22 cellular contexts compared by ENCODE assay signal in the genomic region with DNA sequence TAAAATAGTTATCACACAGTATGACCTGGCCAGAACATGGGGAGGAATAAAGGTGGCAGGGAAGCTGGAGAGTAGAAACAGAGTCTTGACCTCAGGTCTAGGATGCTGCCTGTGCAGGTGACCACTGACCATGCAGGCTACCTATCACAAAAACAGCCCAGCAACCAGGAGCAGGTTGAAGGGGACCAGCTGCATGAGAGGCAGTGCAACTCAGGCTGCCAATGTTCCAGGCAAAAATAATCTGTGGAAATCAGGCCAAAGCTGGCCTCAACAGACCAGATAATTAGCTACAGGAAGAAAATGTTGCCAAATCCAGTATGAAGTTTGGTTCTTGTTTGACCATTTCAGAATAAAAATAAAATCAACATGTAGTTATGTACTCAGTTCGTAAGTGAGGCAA.
"Had no signal": no experiment of that assay in that cellular context is flagged by ENCODE, and none has a peak within 500 bp of the region (broad histone marks: within the 10 kb centered on the region; RNA-seq: fewer than 3 reads in every experiment).

No MANE protein-coding gene starts in this region.

- ATAC-seq: activated CD4-positive, alpha-beta T cell treated with anti-CD3 and anti-CD28 coated beads for 36 hours; activated naive CD4-positive, alpha-beta T cell treated with anti-CD3 and anti-CD28 coated beads, Interleukin-2, amount 50 U/mL, for 72 hours; activated T-cell treated with anti-CD3 and anti-CD28 coated beads, Interleukin-2, amount 50 U/mL, for 72 hours; esophagus mucosa; stimulated activated memory B cell treated with anti-CD40 and anti-IgM and Interleukin-4, amounts not matched to agents 10 μg/mL and 1 μg/mL and 100 μg/mL, for 72 hours; T-cell had no signal

- H3K36me3 ChIP-seq: cardiac muscle cell, neutrophil, ovary, sigmoid colon, stomach, tibial nerve had no signal

- DNase-seq: activated CD4-positive, alpha-beta T cell treated with anti-CD3 and anti-CD28 coated beads for 36 hours; activated CD4-positive, CD25-positive, alpha-beta regulatory T cell; activated naive CD4-positive, alpha-beta T cell; activated T-cell treated with anti-CD3 and anti-CD28 coated beads for 4 hours; activated T-cell treated with anti-CD3 and anti-CD28 coated beads, Interleukin-2, amount 50 U/mL, for 72 hours; endodermal cell; mammary epithelial cell; naive B cell; nephron progenitor cell; ovary; sigmoid colon; small intestine; stimulated activated CD4-positive, alpha-beta T cell treated with anti-CD3 and anti-CD28 coated beads, Interleukin-4, amount 100 ng/mL, for 24 hours; stimulated activated CD8-positive, alpha-beta memory T cell treated with anti-CD3 and anti-CD28 coated beads, Interleukin-4, amount 100 ng/mL, for 48 hours; stomach; T-cell had no signal

- H3K9me3 ChIP-seq: neutrophil, ovary, sigmoid colon, stomach, tibial nerve had no signal

- H3K4me3 ChIP-seq: cardiac muscle cell, ovary, sigmoid colon, stomach, tibial nerve had no signal

- H3K27me3 ChIP-seq: cardiac muscle cell, ovary, sigmoid colon, stomach, tibial nerve had no signal

- H3K27ac ChIP-seq: cardiac muscle cell, neutrophil, ovary, sigmoid colon, stomach had no signal
